ENCODE assay signal across 8 cellular contexts in the genomic region with DNA sequence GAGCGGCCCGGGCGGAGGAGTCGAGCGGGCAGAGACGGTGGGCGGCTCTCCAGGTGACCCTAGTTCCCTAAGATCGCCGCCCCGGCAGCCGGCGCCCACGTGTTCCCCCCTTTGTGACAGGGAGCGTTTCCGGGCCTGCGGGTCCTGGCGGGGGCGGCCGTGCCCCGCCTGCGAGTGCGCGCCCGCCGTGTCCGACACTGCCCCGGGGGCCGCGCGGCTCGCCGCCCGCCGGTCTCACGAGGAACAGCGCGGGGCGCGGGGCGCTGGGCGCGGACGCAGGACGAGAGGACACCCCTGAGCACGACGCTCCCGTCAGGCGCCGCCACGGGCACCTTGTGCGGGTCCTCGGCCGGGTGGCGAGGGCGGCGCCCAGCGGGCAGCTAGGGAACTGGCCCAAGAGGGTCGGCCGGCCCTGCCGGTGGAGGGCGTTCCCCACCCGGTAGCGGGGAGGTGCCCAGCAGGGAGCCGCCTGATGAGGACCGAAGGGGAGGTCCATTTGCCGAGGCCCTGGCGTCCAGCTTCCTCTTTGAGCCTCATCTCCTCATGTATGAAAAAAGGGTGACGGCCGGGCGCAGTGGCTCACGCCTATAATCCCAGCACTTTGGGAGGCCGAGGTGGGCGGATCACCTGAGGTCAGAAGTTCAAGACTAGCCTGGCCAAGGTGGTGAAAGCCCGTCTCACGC. TPM values are rescaled to one million over a fixed set of nuclear protein-coding genes. Genes with fewer than 3 reads are reported as not detected.
DNase-seq lines count a peak whose midpoint lies in the region; ATAC-seq and TF ChIP-seq lines count a peak whose summit lies in the region.

VARS1 (minus strand) TSS at position 137 of the 683 bp plus-strand sequence. CDS start 535 bp downstream, outside the sequence.

- peak within 1 kb of the TSS; percentile 85 to 99 (median 98) for H3K27ac Mint-ChIP-seq in CD8-positive, alpha-beta memory T cell

- peak within 1 kb of the TSS; percentile 87 for H3K4me2 ChIP-seq in OCI-LY3 (ENCODE audit: low read length)

- peak within 1 kb of the TSS; percentile 87 for H3K27ac ChIP-seq in CD8-positive, alpha-beta memory T cell (ENCODE audit: low read depth, low read length)
- H3K27ac ChIP-seq in HUES6 (ENCODE audit: low read depth, low read length) (peak within 1 kb of the TSS; percentile 95), OCI-LY3 (ENCODE audit: low read length) (peak within 1 kb of the TSS; percentile 72)

- H3K4me1 ChIP-seq in CD8-positive, alpha-beta memory T cell (ENCODE audit: insufficient read depth, low read length) = peaks cover 46% of the 10 kb centered on the region
- 0 out of 2 replicates have a peak, but pooled peaks cover 6% of the 10 kb centered on the region for H3K4me1 ChIP-seq in HUES6 (ENCODE audit: control insufficient read depth, insufficient read depth, low read length)
- peaks cover 6% of the 10 kb centered on the region; the same call in 1 of the 2 replicates for H3K4me1 ChIP-seq in OCI-LY3 (ENCODE audit: low read length)
- H3K4me1 ChIP-seq in mucosa of descending colon (ENCODE audit: low read depth) = peaks cover 15% of the 10 kb centered on the region

- H3K27me3 Mint-ChIP-seq in CD8-positive, alpha-beta memory T cell = no peaks in the 10 kb centered on the region

- H3K4me3 ChIP-seq in CD8-positive, alpha-beta memory T cell (ENCODE audit: low read length) = peak within 1 kb of the TSS; percentile 82
- H3K4me3 ChIP-seq in HUES6 (ENCODE audit: low read depth, low read length) (peak within 1 kb of the TSS; percentile 99), OCI-LY3 (ENCODE audit: low read length) (peak within 1 kb of the TSS; percentile 100), mucosa of descending colon (peak within 1 kb of the TSS; percentile 75)

- POLR2A ChIA-PET in CD8-positive, alpha-beta memory T cell (lab: Charles Lee) = interaction anchor here (0.6 to 1.8 kb wide), 11 partner anchors 11 to 396 kb away, joined by 3 to 18 read pairs (median 4); partner anchors contain the start of genes ABHD16A, HSPA1A, HSPA1B and HSPA1L

- H3K4me3 Mint-ChIP-seq in CD8-positive, alpha-beta memory T cell = peak within 1 kb of the TSS; percentile 89 to 99 (median 94)

- H3K27me3 ChIP-seq in CD8-positive, alpha-beta memory T cell (ENCODE audit: insufficient read depth, low read length, poor library complexity, severe bottlenecking) = no peaks in the 10 kb centered on the region
- H3K27me3 ChIP-seq in HUES6 (ENCODE audit: control insufficient read depth, insufficient read depth, low read length) = no peaks in the 10 kb centered on the region
- H3K27me3 ChIP-seq in OCI-LY3 (ENCODE audit: low read depth, low read length) = no peaks in the 10 kb centered on the region

- peaks cover under 1 to 24% (median 2%) of the 10 kb centered on the region in 3 donors for H3K36me3 Mint-ChIP-seq in CD8-positive, alpha-beta memory T cell

- peaks cover 2% of the 10 kb centered on the region for H3K36me3 ChIP-seq in CD8-positive, alpha-beta memory T cell (ENCODE audit: insufficient read depth, low read length)
- peaks cover 38% of the 10 kb centered on the region for H3K36me3 ChIP-seq in HUES6 (ENCODE audit: control insufficient read depth, insufficient read depth, low read length)
- H3K36me3 ChIP-seq in OCI-LY3 (replicated peaks; ENCODE audit: low read depth, low read length) = no peaks in the 10 kb centered on the region
- peaks cover 5% of the 10 kb centered on the region for H3K36me3 ChIP-seq in mucosa of descending colon (ENCODE audit: low read depth)

- CTCF ChIA-PET in CD8-positive, alpha-beta memory T cell (lab: Charles Lee) = interaction anchor here (0.7 to 3.5 kb wide), 12 partner anchors 11 to 144 kb away, joined by 3 to 21 read pairs (median 6); partner anchors contain the start of genes DDAH2, LSM2 and MSH5

- H3K9me3 ChIP-seq in CD8-positive, alpha-beta memory T cell (ENCODE audit: low read length) = no peaks in the 10 kb centered on the region
- H3K9me3 ChIP-seq in HUES6 (ENCODE audit: control insufficient read depth, insufficient read depth, low read depth, low read length) (no peaks in the 10 kb centered on the region), OCI-LY3 (ENCODE audit: insufficient read depth, low read length) (no peaks in the 10 kb centered on the region), mucosa of descending colon (no peaks in the 10 kb centered on the region)

- 0 out of 2 replicates have a peak within 1 kb of the TSS, but pooled peaks have one; percentile 21 for H2AFZ ChIP-seq in OCI-LY3 (ENCODE audit: low read depth, low read length)

- ATAC-seq in mucosa of descending colon = peak; percentile 97

- peak; percentile 77 to 90 (median 84) for DNase-seq in CD8-positive, alpha-beta memory T cell
- peak; percentile 98 for DNase-seq in GM20000 (ENCODE audit: low spot score)
- peak; percentile 92 for DNase-seq in activated CD8-positive, alpha-beta memory T cell treated with anti-CD3 and anti-CD28 coated beads, Interleukin-2, amount 50 U/mL, for 48 hours
- peak; percentile 99 for DNase-seq in epidermal melanocyte (ENCODE audit: insufficient read length, low spot score)
- DNase-seq in mucosa of descending colon = peak; percentile 92 to 97 (median 96)
- peak; percentile 75 for DNase-seq in stimulated activated CD8-positive, alpha-beta memory T cell treated with anti-CD3 and anti-CD28 coated beads, Interleukin-4, amount 100 ng/mL, for 24 hours (ENCODE audit: low read depth)

- peak within 1 kb of the TSS; percentile 99 for H3K9ac ChIP-seq in HUES6 (ENCODE audit: low read length)
- peak within 1 kb of the TSS; percentile 90 for H3K9ac ChIP-seq in OCI-LY3 (ENCODE audit: low read length)

- peaks cover 34% of the 10 kb centered on the region for H3K79me2 ChIP-seq in OCI-LY3 (ENCODE audit: low read length)

- H4K20me1 ChIP-seq in OCI-LY3 (ENCODE audit: insufficient read depth, low read length) = no peaks in the 10 kb centered on the region

- intact Hi-C loops in mucosa of descending colon (cut with DNase I, micrococcal nuclease) = no loop called here

- no peaks in the 10 kb centered on the region for H3K9me3 Mint-ChIP-seq in CD8-positive, alpha-beta memory T cell

- TF ChIP-seq CTCF in GM20000 (IDR thresholded peaks at IDR 0.05; ENCODE audit: extremely low read depth, missing control alignments) (peak; percentile 98), OCI-LY3 (IDR thresholded peaks at IDR 0.05; ENCODE audit: low read depth, low read length) (peak; percentile 57), mucosa of descending colon (IDR thresholded peaks at IDR 0.05) (peak; percentile 92)

- H3K4me1 Mint-ChIP-seq in CD8-positive, alpha-beta memory T cell = peaks cover 34 to 59% (median 40%) of the 10 kb centered on the region in 3 donors

RNA-seq across cellular contexts. Expression of gene VARS1, which starts in this region (rescaled TPM):
- 100 to 1,000 TPM; 179 to 180 TPM for total RNA-seq in CD8-positive, alpha-beta memory T cell
- polyA plus RNA-seq in CD8-positive, alpha-beta memory T cell = 47.5 TPM
- total RNA-seq in mucosa of descending colon = 10 to 100 TPM; 41.7 to 65.8 (median 45.0) TPM

Comparison
In these comparisons a context has a peak if more than half of its experiments do, and no peak if none do; other contexts are left out.
1. Peak in every context shown above with its lines: DNase-seq, ATAC-seq, H3K4me3 ChIP-seq and H3K27ac ChIP-seq.